3 cellular contexts compared by ENCODE assay signal in the genomic region with DNA sequence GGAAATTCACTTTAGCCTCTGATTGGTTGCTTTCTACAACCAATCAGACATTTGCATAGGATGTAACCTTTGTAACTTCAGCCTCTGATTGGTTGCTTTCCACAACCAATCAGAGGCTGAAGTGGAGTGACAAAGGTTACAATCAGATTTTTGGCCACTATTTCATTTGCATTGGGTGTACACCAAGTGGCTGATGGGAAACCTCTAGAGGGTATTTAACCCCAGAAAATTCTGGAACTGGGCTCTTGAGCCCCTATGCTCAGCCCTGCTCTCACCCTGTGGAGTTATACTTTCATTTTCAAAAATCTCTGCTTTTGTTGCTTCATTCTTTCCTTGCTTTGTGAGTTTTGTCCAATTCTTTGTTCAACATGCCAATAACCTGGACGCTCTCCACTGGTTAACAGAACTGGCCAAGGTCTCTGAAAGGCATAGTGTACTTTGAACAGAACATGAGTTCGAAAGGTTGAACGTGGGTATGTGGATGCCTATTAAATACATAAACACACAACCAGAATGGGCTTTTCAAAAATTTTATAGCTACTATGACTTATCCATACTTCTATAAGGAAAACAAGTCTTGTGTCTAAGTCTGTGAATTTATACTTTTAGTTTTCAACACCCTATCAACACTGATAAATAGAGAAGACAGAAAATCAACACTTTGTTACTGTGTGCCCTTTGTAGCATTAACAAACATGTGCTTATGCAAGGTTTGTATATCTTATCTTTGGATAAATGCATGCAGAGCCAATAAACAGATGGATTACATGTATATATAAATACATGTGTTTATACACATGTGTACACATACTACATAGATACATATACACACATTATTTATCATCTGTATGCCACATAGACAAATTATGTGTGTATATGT.
TF ChIP-seq lines count a peak whose summit lies in the region.

No MANE protein-coding gene starts in this region.

TF ChIP-seq in SK-N-SH, 30 proteins besides CTCF, POLR2A, EP300 and RAD21 (continued from another document):
- TF ChIP-seq, protein P1, sequence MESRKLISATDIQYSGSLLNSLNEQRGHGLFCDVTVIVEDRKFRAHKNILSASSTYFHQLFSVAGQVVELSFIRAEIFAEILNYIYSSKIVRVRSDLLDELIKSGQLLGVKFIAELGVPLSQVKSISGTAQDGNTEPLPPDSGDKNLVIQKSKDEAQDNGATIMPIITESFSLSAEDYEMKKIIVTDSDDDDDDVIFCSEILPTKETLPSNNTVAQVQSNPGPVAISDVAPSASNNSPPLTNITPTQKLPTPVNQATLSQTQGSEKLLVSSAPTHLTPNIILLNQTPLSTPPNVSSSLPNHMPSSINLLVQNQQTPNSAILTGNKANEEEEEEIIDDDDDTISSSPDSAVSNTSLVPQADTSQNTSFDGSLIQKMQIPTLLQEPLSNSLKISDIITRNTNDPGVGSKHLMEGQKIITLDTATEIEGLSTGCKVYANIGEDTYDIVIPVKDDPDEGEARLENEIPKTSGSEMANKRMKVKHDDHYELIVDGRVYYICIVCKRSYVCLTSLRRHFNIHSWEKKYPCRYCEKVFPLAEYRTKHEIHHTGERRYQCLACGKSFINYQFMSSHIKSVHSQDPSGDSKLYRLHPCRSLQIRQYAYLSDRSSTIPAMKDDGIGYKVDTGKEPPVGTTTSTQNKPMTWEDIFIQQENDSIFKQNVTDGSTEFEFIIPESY (IDR thresholded peaks at IDR 0.05; ENCODE audit: borderline replicate concordance, low read depth), result no peak
- TF ChIP-seq RXRA (IDR thresholded peaks at IDR 0.05; ENCODE audit: borderline replicate concordance, low read depth) (no peak), POLR2AphosphoS5 (IDR thresholded peaks at IDR 0.05; ENCODE audit: low read depth, low read length) (no peak), SMC3 (IDR thresholded peaks at IDR 0.05; ENCODE audit: low read depth, low read length) (no peak), CHD2 (IDR thresholded peaks at IDR 0.05; ENCODE audit: low read length, partially characterized antibody) (no peak), GATA2 (CRISPR knock-in tag; IDR thresholded peaks at IDR 0.05) (no peak), RCOR1 (IDR thresholded peaks at IDR 0.05; ENCODE audit: low read length) (no peak), FOXJ3 (CRISPR knock-in tag; IDR thresholded peaks at IDR 0.05) (no peak), TEAD4 (IDR thresholded peaks at IDR 0.05; ENCODE audit: borderline replicate concordance, insufficient read depth) (no peak), USF1 (IDR thresholded peaks at IDR 0.05; ENCODE audit: borderline replicate concordance, low read depth) (no peak), YY1 (IDR thresholded peaks at IDR 0.05; ENCODE audit: low read depth) (no peak)
TF ChIP-seq in SK-N-SH: peak in this region for 0.

TF ChIP-seq in SK-N-SH treated with all-trans-retinoic acid at 6 μM for 48 hours, 23 proteins besides CTCF, POLR2A, EP300 and RAD21 (continued from another document):
- TF ChIP-seq, protein P2, sequence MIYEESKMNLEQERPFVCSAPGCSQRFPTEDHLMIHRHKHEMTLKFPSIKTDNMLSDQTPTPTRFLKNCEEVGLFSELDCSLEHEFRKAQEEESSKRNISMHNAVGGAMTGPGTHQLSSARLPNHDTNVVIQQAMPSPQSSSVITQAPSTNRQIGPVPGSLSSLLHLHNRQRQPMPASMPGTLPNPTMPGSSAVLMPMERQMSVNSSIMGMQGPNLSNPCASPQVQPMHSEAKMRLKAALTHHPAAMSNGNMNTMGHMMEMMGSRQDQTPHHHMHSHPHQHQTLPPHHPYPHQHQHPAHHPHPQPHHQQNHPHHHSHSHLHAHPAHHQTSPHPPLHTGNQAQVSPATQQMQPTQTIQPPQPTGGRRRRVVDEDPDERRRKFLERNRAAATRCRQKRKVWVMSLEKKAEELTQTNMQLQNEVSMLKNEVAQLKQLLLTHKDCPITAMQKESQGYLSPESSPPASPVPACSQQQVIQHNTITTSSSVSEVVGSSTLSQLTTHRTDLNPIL (CRISPR knock-in tag; IDR thresholded peaks at IDR 0.05; ENCODE audit: low read depth), result no peak
- TF ChIP-seq GLIS3 (CRISPR knock-in tag; IDR thresholded peaks at IDR 0.05) (no peak), ESRRG (CRISPR knock-in tag; IDR thresholded peaks at IDR 0.05) (no peak), RARB (CRISPR knock-in tag; IDR thresholded peaks at IDR 0.05) (no peak), TSHZ2 (CRISPR knock-in tag; IDR thresholded peaks at IDR 0.05) (no peak), BACH2 (CRISPR knock-in tag; IDR thresholded peaks at IDR 0.05; ENCODE audit: borderline replicate concordance) (no peak), PPARA (CRISPR knock-in tag; IDR thresholded peaks at IDR 0.05; ENCODE audit: borderline replicate concordance) (no peak), ZC3H10 (CRISPR knock-in tag; IDR thresholded peaks at IDR 0.05) (no peak), OSR1 (CRISPR knock-in tag; IDR thresholded peaks at IDR 0.05) (no peak), ZNF8 (CRISPR knock-in tag; IDR thresholded peaks at IDR 0.05) (no peak), POU6F1 (CRISPR knock-in tag; IDR thresholded peaks at IDR 0.05; ENCODE audit: borderline replicate concordance, low read depth) (no peak), TOX (CRISPR knock-in tag; IDR thresholded peaks at IDR 0.05; ENCODE audit: borderline replicate concordance) (no peak), CSDC2 (CRISPR knock-in tag; IDR thresholded peaks at IDR 0.05) (no peak)
- TF ChIP-seq, protein P3, sequence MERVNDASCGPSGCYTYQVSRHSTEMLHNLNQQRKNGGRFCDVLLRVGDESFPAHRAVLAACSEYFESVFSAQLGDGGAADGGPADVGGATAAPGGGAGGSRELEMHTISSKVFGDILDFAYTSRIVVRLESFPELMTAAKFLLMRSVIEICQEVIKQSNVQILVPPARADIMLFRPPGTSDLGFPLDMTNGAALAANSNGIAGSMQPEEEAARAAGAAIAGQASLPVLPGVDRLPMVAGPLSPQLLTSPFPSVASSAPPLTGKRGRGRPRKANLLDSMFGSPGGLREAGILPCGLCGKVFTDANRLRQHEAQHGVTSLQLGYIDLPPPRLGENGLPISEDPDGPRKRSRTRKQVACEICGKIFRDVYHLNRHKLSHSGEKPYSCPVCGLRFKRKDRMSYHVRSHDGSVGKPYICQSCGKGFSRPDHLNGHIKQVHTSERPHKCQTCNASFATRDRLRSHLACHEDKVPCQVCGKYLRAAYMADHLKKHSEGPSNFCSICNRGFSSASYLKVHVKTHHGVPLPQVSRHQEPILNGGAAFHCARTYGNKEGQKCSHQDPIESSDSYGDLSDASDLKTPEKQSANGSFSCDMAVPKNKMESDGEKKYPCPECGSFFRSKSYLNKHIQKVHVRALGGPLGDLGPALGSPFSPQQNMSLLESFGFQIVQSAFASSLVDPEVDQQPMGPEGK (CRISPR knock-in tag; IDR thresholded peaks at IDR 0.05; ENCODE audit: borderline replicate concordance), result no peak

TF ChIP-seq in HepG2, 621 proteins besides CTCF, POLR2A, EP300 and RAD21:
- TF ChIP-seq, protein P4, sequence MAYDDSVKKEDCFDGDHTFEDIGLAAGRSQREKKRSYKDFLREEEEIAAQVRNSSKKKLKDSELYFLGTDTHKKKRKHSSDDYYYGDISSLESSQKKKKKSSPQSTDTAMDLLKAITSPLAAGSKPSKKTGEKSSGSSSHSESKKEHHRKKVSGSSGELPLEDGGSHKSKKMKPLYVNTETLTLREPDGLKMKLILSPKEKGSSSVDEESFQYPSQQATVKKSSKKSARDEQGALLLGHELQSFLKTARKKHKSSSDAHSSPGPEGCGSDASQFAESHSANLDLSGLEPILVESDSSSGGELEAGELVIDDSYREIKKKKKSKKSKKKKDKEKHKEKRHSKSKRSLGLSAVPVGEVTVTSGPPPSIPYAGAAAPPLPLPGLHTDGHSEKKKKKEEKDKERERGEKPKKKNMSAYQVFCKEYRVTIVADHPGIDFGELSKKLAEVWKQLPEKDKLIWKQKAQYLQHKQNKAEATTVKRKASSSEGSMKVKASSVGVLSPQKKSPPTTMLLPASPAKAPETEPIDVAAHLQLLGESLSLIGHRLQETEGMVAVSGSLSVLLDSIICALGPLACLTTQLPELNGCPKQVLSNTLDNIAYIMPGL (CRISPR knock-in tag; IDR thresholded peaks at IDR 0.05; ENCODE audit: borderline replicate concordance in 1 of 2, low read depth in 1 of 2), result no peak
- TF ChIP-seq ZNF776 (CRISPR knock-in tag; IDR thresholded peaks at IDR 0.05) (no peak), ZNF260 (CRISPR knock-in tag; IDR thresholded peaks at IDR 0.05; ENCODE audit: borderline replicate concordance, low read depth) (no peak)
- TF ChIP-seq, protein P5, sequence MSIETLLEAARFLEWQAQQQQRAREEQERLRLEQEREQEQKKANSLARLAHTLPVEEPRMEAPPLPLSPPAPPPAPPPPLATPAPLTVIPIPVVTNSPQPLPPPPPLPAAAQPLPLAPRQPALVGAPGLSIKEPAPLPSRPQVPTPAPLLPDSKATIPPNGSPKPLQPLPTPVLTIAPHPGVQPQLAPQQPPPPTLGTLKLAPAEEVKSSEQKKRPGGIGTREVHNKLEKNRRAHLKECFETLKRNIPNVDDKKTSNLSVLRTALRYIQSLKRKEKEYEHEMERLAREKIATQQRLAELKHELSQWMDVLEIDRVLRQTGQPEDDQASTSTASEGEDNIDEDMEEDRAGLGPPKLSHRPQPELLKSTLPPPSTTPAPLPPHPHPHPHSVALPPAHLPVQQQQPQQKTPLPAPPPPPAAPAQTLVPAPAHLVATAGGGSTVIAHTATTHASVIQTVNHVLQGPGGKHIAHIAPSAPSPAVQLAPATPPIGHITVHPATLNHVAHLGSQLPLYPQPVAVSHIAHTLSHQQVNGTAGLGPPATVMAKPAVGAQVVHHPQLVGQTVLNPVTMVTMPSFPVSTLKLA (IDR thresholded peaks at IDR 0.05), result 0 out of 2 replicates have a peak, but pooled peaks have one; percentile 4
